ENCODE assay signal across 8 cellular contexts in the genomic region with DNA sequence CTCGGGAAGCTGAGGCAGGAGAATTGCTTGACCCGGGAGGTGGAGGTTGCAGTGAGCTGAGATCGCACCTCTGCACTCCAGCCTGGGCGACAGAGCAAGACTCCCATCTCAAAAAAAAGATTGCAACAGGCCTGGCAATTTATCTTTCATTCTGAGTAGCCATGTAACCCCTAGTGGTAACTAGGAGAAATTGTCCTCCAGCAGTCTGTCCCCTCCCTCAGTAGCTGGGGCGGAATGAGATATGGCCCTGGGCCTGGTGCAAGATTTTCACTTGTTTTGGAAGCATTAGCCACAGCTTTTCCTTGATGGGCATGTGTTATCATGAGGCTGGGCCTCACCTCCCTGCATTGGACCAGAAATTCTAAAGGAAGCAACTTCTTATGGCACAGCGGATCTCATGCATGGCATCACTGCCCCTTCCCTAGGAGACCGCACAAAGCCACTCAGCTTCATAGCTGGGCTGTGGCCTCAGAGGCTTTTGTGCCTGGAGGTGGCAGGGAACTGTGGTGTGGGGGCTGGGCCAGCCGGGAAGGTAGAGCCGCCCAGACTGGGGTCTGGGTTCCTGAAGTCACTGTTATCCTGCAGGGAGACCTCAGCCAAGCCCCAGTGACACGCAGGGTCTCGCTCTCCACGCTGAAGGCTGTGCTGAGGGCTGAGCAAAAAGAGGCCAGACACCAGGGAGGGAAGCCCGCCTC. TPM values are rescaled to one million over a fixed set of nuclear protein-coding genes. Genes with fewer than 3 reads are reported as not detected.
A peak's percentile ranks its signal among the peaks of the same experiment; 100 is the strongest.
DNase-seq lines count a peak whose midpoint lies in the region; ATAC-seq and TF ChIP-seq lines count a peak whose summit lies in the region.
"Had no signal": no experiment of that assay in that cellular context is flagged by ENCODE, and none has a peak within 500 bp of the region (broad histone marks: within the 10 kb centered on the region; RNA-seq: fewer than 3 reads in every experiment).

No MANE protein-coding gene starts in this region.

- H3K36me3 ChIP-seq in colonic mucosa (no peaks in the 10 kb centered on the region), MG63 (no peaks in the 10 kb centered on the region), sigmoid colon (peaks cover 0 to 10% (median 0%) of the 10 kb centered on the region in 4 donors)

- TF ChIP-seq CTCF in colonic mucosa (IDR thresholded peaks at IDR 0.05) (peak; percentile 30), nephron progenitor cell (IDR thresholded peaks at IDR 0.05) (peak; percentile 53), sigmoid colon (IDR thresholded peaks at IDR 0.05) (peak in 2 of 4 experiments; percentile 22 to 34)

- WGBS in sigmoid colon, 2 donors: 83 to 85% methylated on average over 13 of the region's 13 CpGs

- peak overlapping the region; percentile 51 for H3K27ac Mint-ChIP-seq in nephron progenitor cell
- H3K27ac Mint-ChIP-seq: T-cell had no signal

- H3K4me3 Mint-ChIP-seq in nephron progenitor cell: no peak overlapping the region
- H3K4me3 Mint-ChIP-seq: T-cell had no signal

- no peaks in the 10 kb centered on the region for H3K27me3 ChIP-seq in colonic mucosa
- H3K27me3 ChIP-seq in MG63: no peaks in the 10 kb centered on the region
- no peaks in the 10 kb centered on the region for H3K27me3 ChIP-seq in sigmoid colon

- H3K9me3 Mint-ChIP-seq in nephron progenitor cell: no peaks in the 10 kb centered on the region
- H3K9me3 Mint-ChIP-seq: T-cell had no signal

- peak; percentile 30 for DNase-seq in NCI-H1694 treated with DMSO at 0.1 percent for 48 hours (lab: John Stamatoyannopoulos, UW)
- DNase-seq in colonic mucosa: no peak
- DNase-seq in nephron progenitor cell: peak; percentile 24
- no peak for DNase-seq in stimulated activated CD4-positive, alpha-beta T cell treated with anti-CD3 and anti-CD28 coated beads, Interleukin-4, amount 100 ng/mL, for 4 hours
- DNase-seq in MG63: no peak
- DNase-seq in sigmoid colon: no peak
- DNase-seq: T-cell had no signal

- H3K4me1 ChIP-seq in colonic mucosa (no peaks in the 10 kb centered on the region), sigmoid colon (peaks cover 0 to 6% (median 0%) of the 10 kb centered on the region in 4 donors)

- TF ChIP-seq EP300 in sigmoid colon (IDR thresholded peaks at IDR 0.05): no peak

- intact Hi-C loops in colonic mucosa (cut with DNase I): loop anchor here (5.0 kb wide), 1 partner anchor 53 kb away; no protein-coding TSS in a partner anchor
- intact Hi-C loops in sigmoid colon (cut with DNase I): no loop called here

- ATAC-seq in GM18867 (IDR thresholded peaks at IDR 0.05; ENCODE audit: unreplicated experiment): peak; percentile 48

- H3K9me3 ChIP-seq in colonic mucosa (no peaks in the 10 kb centered on the region), MG63 (no peaks in the 10 kb centered on the region), sigmoid colon (no peaks in the 10 kb centered on the region)

- no peak for TF ChIP-seq POLR2A in sigmoid colon (IDR thresholded peaks at IDR 0.05)

- no peaks in the 10 kb centered on the region for H3K27me3 Mint-ChIP-seq in nephron progenitor cell (ENCODE audit: low read depth, poor library complexity)
- H3K27me3 Mint-ChIP-seq: T-cell had no signal

- H3K4me3 ChIP-seq in colonic mucosa (no peak overlapping the region), MG63 (no peak overlapping the region), sigmoid colon (no peak overlapping the region)

- H3K9ac ChIP-seq in colonic mucosa (ENCODE audit: low read depth in 2 of 2, low read length in 2 of 2): no peak overlapping the region

- peaks cover 47% of the 10 kb centered on the region for H3K4me1 Mint-ChIP-seq in nephron progenitor cell

- no peaks in the 10 kb centered on the region for H3K36me3 Mint-ChIP-seq in nephron progenitor cell (ENCODE audit: low read depth)
- H3K36me3 Mint-ChIP-seq: T-cell had no signal

- H3K27ac ChIP-seq in colonic mucosa (no peak overlapping the region), sigmoid colon (no peak overlapping the region)

RNA-seq across cellular contexts. Expression of gene NATD1, which starts 13.4 kb away (rescaled TPM):
- total RNA-seq in colonic mucosa (1 to 10 TPM; 1.8 to 5.2 TPM), sigmoid colon (10 to 100 TPM in 2 of 4 donors, 1 to 10 TPM in 2; 6.8 to 13.8 (median 9.9) TPM)
- total RNA-seq in MG63 (2014; rRNA removed; shearing (Covaris generic); ENCODE audit: low replicate concordance): 0.36 TPM in 1 of 2 replicates, not detected in the other
- 1 to 10 TPM; 2.5 to 4.5 (median 3.6) TPM for polyA plus RNA-seq in sigmoid colon

RNA-seq across cellular contexts. Expression of gene TMEM11, which starts 25.9 kb away (rescaled TPM):
- total RNA-seq in colonic mucosa (10 to 100 TPM; 28.6 to 44.8 TPM), sigmoid colon (10 to 100 TPM; 14.5 to 32.8 (median 22.4) TPM)
- 13.9 and 18.9 TPM in 2 replicates for total RNA-seq in MG63 (2014; rRNA removed; shearing (Covaris generic); ENCODE audit: low replicate concordance)
- polyA plus RNA-seq in sigmoid colon: 10 to 100 TPM; 27.7 to 51.6 (median 40.2) TPM

RNA-seq across cellular contexts. Expression of gene MAP2K3, which starts 44.7 kb away (rescaled TPM):
- total RNA-seq in colonic mucosa: 10 to 100 TPM; 64.5 to 67.1 TPM
- 33.2 and 42.1 TPM in 2 replicates for total RNA-seq in MG63 (2014; rRNA removed; shearing (Covaris generic); ENCODE audit: low replicate concordance)
- total RNA-seq in sigmoid colon: 10 to 100 TPM in 3 of 4 donors, 1 to 10 TPM in 1; 9.5 to 23.3 (median 13.3) TPM
- polyA plus RNA-seq in sigmoid colon: 10 to 100 TPM; 43.8 to 59.1 (median 54.8) TPM

Comparison
In these comparisons a context has a peak if more than half of its experiments do, and no peak if none do; other contexts are left out.
1. DNase-seq: peak in NCI-H1694 treated with DMSO at 0.1 percent for 48 hours (single experiment) and nephron progenitor cell (single experiment); none in colonic mucosa (single experiment), stimulated activated CD4-positive, alpha-beta T cell treated with anti-CD3 and anti-CD28 coated beads, Interleukin-4, amount 100 ng/mL, for 4 hours (0 of 2), MG63 (single experiment) and sigmoid colon (single experiment).